Comparison of ENCODE assay signal across 26 cellular contexts in genomic region chr6:16635291-16635809, GRCh38.
DNase-seq lines count a peak whose midpoint lies in the region; ATAC-seq and TF ChIP-seq lines count a peak whose summit lies in the region.
"Had no signal": no experiment of that assay in that cellular context is flagged by ENCODE, and none has a peak within 500 bp of the region (broad histone marks: within the 10 kb centered on the region; RNA-seq: fewer than 3 reads in every experiment).

No MANE protein-coding gene starts in this region.

- 87% methylated on average over 4 of the region's 4 CpGs for WGBS in smooth muscle cell (ENCODE audit: low lambda C conversion rate)

- H3K9me3 Mint-ChIP-seq in T-helper 2 cell treated with Interferon-gamma antibody and Interleukin-4, amounts not matched to agents 5 μg/mL and 100 μg/mL, for 36 hours: no peaks in the 10 kb centered on the region
- no peaks in the 10 kb centered on the region for H3K9me3 Mint-ChIP-seq in activated T-helper 17 cell treated with anti-CD3 and anti-CD28 coated beads, Interleukin-2, amount 50 U/mL, for 72 hours
- H3K9me3 Mint-ChIP-seq: activated B cell treated with CpG ODN at 0.5 μM for 24 hours; CD8-positive, alpha-beta memory T cell had no signal

- no peaks in the 10 kb centered on the region for H3K36me3 ChIP-seq in PC-9 (ENCODE audit: low read depth)
- H3K36me3 ChIP-seq in smooth muscle cell (ENCODE audit: low read depth): no peaks in the 10 kb centered on the region
- H3K36me3 ChIP-seq: right atrium auricular region had no signal

- peak overlapping the region; percentile 27 for H3K4me2 ChIP-seq in PC-9
- no peak overlapping the region for H3K4me2 ChIP-seq in smooth muscle cell

- H3K4me1 ChIP-seq in PC-9 (replicated peaks; ENCODE audit: insufficient read depth): peaks cover 32% of the 10 kb centered on the region
- peaks cover 25% of the 10 kb centered on the region for H3K4me1 ChIP-seq in smooth muscle cell (ENCODE audit: low read depth)

- H4K20me1 ChIP-seq in PC-9 (ENCODE audit: insufficient read depth): no peaks in the 10 kb centered on the region
- H4K20me1 ChIP-seq in smooth muscle cell (ENCODE audit: low read depth): peaks cover 66% of the 10 kb centered on the region

- no peak for DNase-seq in T-helper 2 cell treated with Interferon-gamma antibody and Interleukin-4, amounts not matched to agents 5 μg/mL and 100 μg/mL, for 36 hours (ENCODE audit: low spot score)
- DNase-seq in T-helper 2 cell: no peak
- DNase-seq in PC-9: no peak
- no peak for DNase-seq in epithelial cell of proximal tubule (ENCODE audit: low read depth)
- no peak for DNase-seq in smooth muscle cell (lab: John Stamatoyannopoulos, UW; ENCODE audit: unreplicated experiment)
- no peak for DNase-seq in HK-2 (ENCODE audit: unreplicated experiment)
- DNase-seq: activated B cell treated with CpG ODN at 0.5 μM for 24 hours; activated naive CD4-positive, alpha-beta T cell treated with anti-CD3 and anti-CD28 coated beads, Interleukin-2, amount 50 U/mL, for 16 hours; activated T-cell treated with anti-CD3 and anti-CD28 coated beads, Interleukin-2, amount 50 U/mL, for 48 hours; CD8-positive, alpha-beta memory T cell; cerebellar nuclear complex; effector CD4-positive, alpha-beta T cell; esophagus squamous epithelium; NCI-H1417; NCI-H510A treated with DMSO at 0.1 percent for 48 hours; RPMI8226; stimulated activated CD4-positive, alpha-beta T cell treated with anti-CD3 and anti-CD28 coated beads, Interleukin-12 subunit alpha, Interleukin-12 subunit beta, amount 100 ng/mL, for 4 hours; stimulated activated CD4-positive, alpha-beta T cell treated with anti-CD3 and anti-CD28 coated beads, Interleukin-4, amount 100 ng/mL, for 4 hours; stomach; upper lobe of left lung had no signal

- H3K27me3 Mint-ChIP-seq in T-helper 2 cell treated with Interferon-gamma antibody and Interleukin-4, amounts not matched to agents 5 μg/mL and 100 μg/mL, for 36 hours (ENCODE audit: low read depth): no peaks in the 10 kb centered on the region
- no peaks in the 10 kb centered on the region for H3K27me3 Mint-ChIP-seq in activated T-helper 17 cell treated with anti-CD3 and anti-CD28 coated beads, Interleukin-2, amount 50 U/mL, for 72 hours
- H3K27me3 Mint-ChIP-seq: activated B cell treated with CpG ODN at 0.5 μM for 24 hours; CD8-positive, alpha-beta memory T cell had no signal

- peaks cover 35% of the 10 kb centered on the region for H3K36me3 Mint-ChIP-seq in T-helper 2 cell treated with Interferon-gamma antibody and Interleukin-4, amounts not matched to agents 5 μg/mL and 100 μg/mL, for 36 hours (ENCODE audit: low read depth)
- peaks cover 65% of the 10 kb centered on the region for H3K36me3 Mint-ChIP-seq in activated T-helper 17 cell treated with anti-CD3 and anti-CD28 coated beads, Interleukin-2, amount 50 U/mL, for 72 hours (ENCODE audit: low read depth)

- H3K4me3 Mint-ChIP-seq in T-helper 2 cell treated with Interferon-gamma antibody and Interleukin-4, amounts not matched to agents 5 μg/mL and 100 μg/mL, for 36 hours: no peak overlapping the region
- no peak overlapping the region for H3K4me3 Mint-ChIP-seq in activated T-helper 17 cell treated with anti-CD3 and anti-CD28 coated beads, Interleukin-2, amount 50 U/mL, for 72 hours
- H3K4me3 Mint-ChIP-seq: activated B cell treated with CpG ODN at 0.5 μM for 24 hours; CD8-positive, alpha-beta memory T cell had no signal

- no peak overlapping the region for H3K4me3 ChIP-seq in PC-9
- H3K4me3 ChIP-seq in epithelial cell of proximal tubule (ENCODE audit: low read depth, low read length): peak overlapping the region; percentile 10
- H3K4me3 ChIP-seq in smooth muscle cell: no peak overlapping the region
- H3K4me3 ChIP-seq: esophagus squamous epithelium, gastroesophageal sphincter, right atrium auricular region, SK-N-MC, stomach, upper lobe of left lung had no signal

- CTCF ChIA-PET in PC-9 (lab: Charles Lee): interaction anchor here (0.8 to 1.1 kb wide), 2 partner anchors 13 to 56 kb away, joined by 3 read pairs; no protein-coding TSS in a partner anchor

- POLR2A ChIA-PET in PC-9 (lab: Charles Lee; ENCODE audit: unreplicated experiment): interaction anchor here (0.7 kb wide), 2 partner anchors 50 to 103 kb away, joined by 3 read pairs; no protein-coding TSS in a partner anchor

- H3K4me1 Mint-ChIP-seq in T-helper 2 cell treated with Interferon-gamma antibody and Interleukin-4, amounts not matched to agents 5 μg/mL and 100 μg/mL, for 36 hours (ENCODE audit: low read depth): peaks cover 44% of the 10 kb centered on the region
- H3K4me1 Mint-ChIP-seq in activated T-helper 17 cell treated with anti-CD3 and anti-CD28 coated beads, Interleukin-2, amount 50 U/mL, for 72 hours: peaks cover 25% of the 10 kb centered on the region

- H3K27me3 ChIP-seq in PC-9 (ENCODE audit: insufficient read depth, low read depth) (no peaks in the 10 kb centered on the region), smooth muscle cell (ENCODE audit: low read depth) (no peaks in the 10 kb centered on the region)
- H3K27me3 ChIP-seq: esophagus squamous epithelium, gastroesophageal sphincter, right atrium auricular region, stomach, upper lobe of left lung had no signal

- H3K27ac Mint-ChIP-seq in T-helper 2 cell treated with Interferon-gamma antibody and Interleukin-4, amounts not matched to agents 5 μg/mL and 100 μg/mL, for 36 hours: peak overlapping the region; percentile 36
- no peak overlapping the region for H3K27ac Mint-ChIP-seq in activated T-helper 17 cell treated with anti-CD3 and anti-CD28 coated beads, Interleukin-2, amount 50 U/mL, for 72 hours
- H3K27ac Mint-ChIP-seq: activated B cell treated with CpG ODN at 0.5 μM for 24 hours had no signal

- H2AFZ ChIP-seq in PC-9 (no peak overlapping the region), smooth muscle cell (ENCODE audit: low read depth) (no peak overlapping the region)

- BruUV-seq in PC-9 (replicated peaks; lab: Mats Ljungman, UMichigan): no TSS peak

- no peaks in the 10 kb centered on the region for H3K9me3 ChIP-seq in PC-9 (ENCODE audit: insufficient read depth, low read depth)
- H3K9me3 ChIP-seq in smooth muscle cell (replicated peaks; ENCODE audit: low read depth): no peaks in the 10 kb centered on the region
- H3K9me3 ChIP-seq: esophagus squamous epithelium, gastroesophageal sphincter, right atrium auricular region, stomach, upper lobe of left lung had no signal

- H3K27ac ChIP-seq in PC-9: peak overlapping the region; percentile 74
- peak overlapping the region; percentile 61 for H3K27ac ChIP-seq in smooth muscle cell (ENCODE audit: low read depth)
- H3K27ac ChIP-seq: 22Rv1, gastroesophageal sphincter, right atrium auricular region, SK-N-MC, stomach, upper lobe of left lung had no signal

- ATAC-seq in GM21786 (IDR thresholded peaks at IDR 0.05; ENCODE audit: unreplicated experiment): no peak
- no peak for ATAC-seq in activated T-helper 17 cell treated with anti-CD3 and anti-CD28 coated beads, Interleukin-2, amount 50 U/mL, for 72 hours (replicated peaks)
- ATAC-seq: gastroesophageal sphincter had no signal

- H3K79me2 ChIP-seq in PC-9 (ENCODE audit: low read depth) (peaks cover 4% of the 10 kb centered on the region; the same call in 1 of the 2 replicates), smooth muscle cell (ENCODE audit: low read depth) (peaks cover 34% of the 10 kb centered on the region)

- intact Hi-C loops in PC-9 (cut with micrococcal nuclease; ENCODE audit: unreplicated experiment): no loop called here

- no peak overlapping the region for H3K9ac ChIP-seq in smooth muscle cell (ENCODE audit: low read depth)

- H3F3A ChIP-seq in PC-9 (ENCODE audit: insufficient read depth, low read depth) (peaks cover 15% of the 10 kb centered on the region; the same call in 1 of the 2 replicates), smooth muscle cell (ENCODE audit: low read depth) (no peaks in the 10 kb centered on the region)

- no peak for TF ChIP-seq CTCF in PC-9 (conservative IDR thresholded peaks at IDR 0.05)
- no peak for TF ChIP-seq CTCF in epithelial cell of proximal tubule (conservative IDR thresholded peaks at IDR 0.05; ENCODE audit: low read depth, low read length)
- no peak for TF ChIP-seq CTCF in smooth muscle cell (IDR thresholded peaks at IDR 0.05; ENCODE audit: borderline replicate concordance, insufficient read depth, poor library complexity, severe bottlenecking)

- no peaks in the 10 kb centered on the region for H3K9me2 ChIP-seq in PC-9 (ENCODE audit: insufficient read depth)
